2 cellular contexts compared by ENCODE assay signal in genomic region chr12:106074361-106074705, GRCh38.
TF ChIP-seq lines count a peak whose summit lies in the region.

No MANE protein-coding gene starts in this region.

TF ChIP-seq in IMR-90, 13 proteins besides CTCF, POLR2A, EP300 and RAD21:
- no peak for TF ChIP-seq FOS (IDR thresholded peaks at IDR 0.05; ENCODE audit: low read depth, low read length)
- no peak for TF ChIP-seq USF2 (IDR thresholded peaks at IDR 0.05; ENCODE audit: low read depth, low read length)
- no peak for TF ChIP-seq MAFK (IDR thresholded peaks at IDR 0.05; ENCODE audit: low read depth, low read length)

TF ChIP-seq in GM12878, 131 proteins besides CTCF, POLR2A, EP300 and RAD21:
- TF ChIP-seq MTA2 (IDR thresholded peaks at IDR 0.05; ENCODE audit: low read depth) (peak; percentile 39; the same call in 1 of the 2 replicates), FOXK2 (IDR thresholded peaks at IDR 0.05) (no peak), YBX1 (IDR thresholded peaks at IDR 0.05) (no peak), BCL11A (IDR thresholded peaks at IDR 0.05; ENCODE audit: low read depth, low read length) (no peak), HDAC6 (IDR thresholded peaks at IDR 0.05; ENCODE audit: unreplicated experiment) (no peak), BRCA1 (IDR thresholded peaks at IDR 0.05; ENCODE audit: low read depth, low read length) (no peak), ZNF622 (IDR thresholded peaks at IDR 0.05) (no peak), CREM (IDR thresholded peaks at IDR 0.05; ENCODE audit: low read depth) (no peak)
TF ChIP-seq in GM12878: peak in this region for 1.
